In genomic region chr14:61765225-61765943, GRCh38 we compare ENCODE assay signal across 9 cellular contexts.
A peak's percentile ranks its signal among the peaks of the same experiment; 100 is the strongest.
DNase-seq lines count a peak whose midpoint lies in the region; ATAC-seq and TF ChIP-seq lines count a peak whose summit lies in the region.
"Had no signal": no experiment of that assay in that cellular context is flagged by ENCODE, and none has a peak within 500 bp of the region (broad histone marks: within the 10 kb centered on the region; RNA-seq: fewer than 3 reads in every experiment).

No MANE protein-coding gene starts in this region.

- H3K4me2 ChIP-seq in Loucy (ENCODE audit: low read depth, low read length, poor library complexity, severe bottlenecking): peak overlapping the region; percentile 91

- peaks cover 52% of the 10 kb centered on the region for H3K4me1 Mint-ChIP-seq in nephron progenitor cell

- peaks cover 65% of the 10 kb centered on the region for H3K79me2 ChIP-seq in Loucy (ENCODE audit: insufficient read depth, low read length)

- peak overlapping the region; percentile 87 for H3K4me3 ChIP-seq in Loucy (ENCODE audit: low read length, poor library complexity, severe bottlenecking)
- peak overlapping the region; percentile 21 for H3K4me3 ChIP-seq in brain microvascular endothelial cell (ENCODE audit: low read depth, low read length)

- H3K27me3 Mint-ChIP-seq in nephron progenitor cell (ENCODE audit: low read depth, poor library complexity): peaks cover 8% of the 10 kb centered on the region

- H3K9me3 Mint-ChIP-seq in nephron progenitor cell: no peaks in the 10 kb centered on the region

- H3K9me3 ChIP-seq in Loucy (ENCODE audit: insufficient read depth, low read depth, low read length): no peaks in the 10 kb centered on the region

- peak overlapping the region; percentile 99 for H3K4me3 Mint-ChIP-seq in nephron progenitor cell

- in situ Hi-C loops in brain microvascular endothelial cell (cut with HindIII; ENCODE audit: low pct_ligation_motif_present, low sequenced_read_pairs): no loop called here

- H3K4me1 ChIP-seq in Loucy (ENCODE audit: insufficient read depth, low read length, poor library complexity, severe bottlenecking): peaks cover 43% of the 10 kb centered on the region

- DNase-seq in COR-L47 (lab: John Stamatoyannopoulos, UW) (peak; percentile 18), brain microvascular endothelial cell (no peak), nephron progenitor cell (no peak), NCI-H1417 (lab: John Stamatoyannopoulos, UW) (no peak), middle frontal gyrus (ENCODE audit: extremely low spot score, low spot score) (no peak)
- no peak for DNase-seq in stimulated activated naive CD4-positive, alpha-beta T cell treated with Interleukin-2 at 50 U/mL for 16 hours (lab: John Stamatoyannopoulos, UW)
- DNase-seq: EL had no signal

- TF ChIP-seq CTCF in Loucy (conservative IDR thresholded peaks at IDR 0.05; ENCODE audit: low read length): no peak
- no peak for TF ChIP-seq CTCF in brain microvascular endothelial cell (IDR thresholded peaks at IDR 0.05; ENCODE audit: low read depth, low read length, missing control alignments)
- TF ChIP-seq CTCF in nephron progenitor cell (IDR thresholded peaks at IDR 0.05): no peak

- no peaks in the 10 kb centered on the region for H3F3A ChIP-seq in Loucy (ENCODE audit: low read depth)

- peak overlapping the region; percentile 88 for H3K27ac Mint-ChIP-seq in nephron progenitor cell

- peaks cover 13% of the 10 kb centered on the region; the same call in 1 of the 2 replicates for H3K36me3 ChIP-seq in Loucy (ENCODE audit: insufficient read depth, low read length)
- H3K36me3 ChIP-seq in brain microvascular endothelial cell (replicated peaks): peaks cover 15% of the 10 kb centered on the region

- no peak for ATAC-seq in GM21447 (IDR thresholded peaks at IDR 0.05; ENCODE audit: unreplicated experiment)

- no peaks in the 10 kb centered on the region for H3K9me2 ChIP-seq in Loucy (replicated peaks; ENCODE audit: low read depth, low read length)

- H4K20me1 ChIP-seq in Loucy (ENCODE audit: insufficient read depth, low read length, poor library complexity, severe bottlenecking): no peaks in the 10 kb centered on the region

- no peaks in the 10 kb centered on the region for H3K27me3 ChIP-seq in Loucy (ENCODE audit: insufficient read depth, low read length, poor library complexity, severe bottlenecking)
- no peaks in the 10 kb centered on the region for H3K27me3 ChIP-seq in brain microvascular endothelial cell (replicated peaks)

- H3K27ac ChIP-seq in brain microvascular endothelial cell: no peak overlapping the region

- H2AFZ ChIP-seq in Loucy (ENCODE audit: low read length): no peak overlapping the region

- H3K36me3 Mint-ChIP-seq in nephron progenitor cell (ENCODE audit: low read depth): peaks cover 23% of the 10 kb centered on the region

- H3K9ac ChIP-seq in Loucy (ENCODE audit: low read depth, low read length, poor library complexity, severe bottlenecking): peak overlapping the region; percentile 71
